ENCODE assay signal across 1 cellular context in genomic region chr3:135964160-135964955, GRCh38.
TF ChIP-seq lines count a peak whose summit lies in the region.

No MANE protein-coding gene starts in this region.

TF ChIP-seq in IMR-90, 13 proteins besides CTCF, POLR2A, EP300 and RAD21:
- TF ChIP-seq RFX5 (IDR thresholded peaks at IDR 0.05; ENCODE audit: low read depth, low read length) (no peak), CHD1 (IDR thresholded peaks at IDR 0.05; ENCODE audit: low read depth, low read length) (no peak), FOS (IDR thresholded peaks at IDR 0.05; ENCODE audit: low read depth, low read length) (no peak), SMC3 (IDR thresholded peaks at IDR 0.05; ENCODE audit: low read depth, low read length) (no peak), RCOR1 (IDR thresholded peaks at IDR 0.05; ENCODE audit: insufficient replicate concordance, low read length) (no peak), MAZ (IDR thresholded peaks at IDR 0.05; ENCODE audit: borderline replicate concordance, low read depth, low read length) (no peak), MXI1 (IDR thresholded peaks at IDR 0.05; ENCODE audit: borderline replicate concordance, low read depth, low read length) (no peak), BHLHE40 (IDR thresholded peaks at IDR 0.05; ENCODE audit: low read depth, low read length) (no peak), CEBPB (IDR thresholded peaks at IDR 0.05; ENCODE audit: low read depth, low read length) (no peak), NFE2L2 (IDR thresholded peaks at IDR 0.05; ENCODE audit: low read depth, low read length) (no peak), MAFK (IDR thresholded peaks at IDR 0.05; ENCODE audit: low read depth, low read length) (no peak)
- TF ChIP-seq, protein P1, sequence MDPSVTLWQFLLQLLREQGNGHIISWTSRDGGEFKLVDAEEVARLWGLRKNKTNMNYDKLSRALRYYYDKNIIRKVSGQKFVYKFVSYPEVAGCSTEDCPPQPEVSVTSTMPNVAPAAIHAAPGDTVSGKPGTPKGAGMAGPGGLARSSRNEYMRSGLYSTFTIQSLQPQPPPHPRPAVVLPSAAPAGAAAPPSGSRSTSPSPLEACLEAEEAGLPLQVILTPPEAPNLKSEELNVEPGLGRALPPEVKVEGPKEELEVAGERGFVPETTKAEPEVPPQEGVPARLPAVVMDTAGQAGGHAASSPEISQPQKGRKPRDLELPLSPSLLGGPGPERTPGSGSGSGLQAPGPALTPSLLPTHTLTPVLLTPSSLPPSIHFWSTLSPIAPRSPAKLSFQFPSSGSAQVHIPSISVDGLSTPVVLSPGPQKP (IDR thresholded peaks at IDR 0.05; ENCODE audit: borderline replicate concordance, low read depth, low read length), result no peak
- TF ChIP-seq, protein P2, sequence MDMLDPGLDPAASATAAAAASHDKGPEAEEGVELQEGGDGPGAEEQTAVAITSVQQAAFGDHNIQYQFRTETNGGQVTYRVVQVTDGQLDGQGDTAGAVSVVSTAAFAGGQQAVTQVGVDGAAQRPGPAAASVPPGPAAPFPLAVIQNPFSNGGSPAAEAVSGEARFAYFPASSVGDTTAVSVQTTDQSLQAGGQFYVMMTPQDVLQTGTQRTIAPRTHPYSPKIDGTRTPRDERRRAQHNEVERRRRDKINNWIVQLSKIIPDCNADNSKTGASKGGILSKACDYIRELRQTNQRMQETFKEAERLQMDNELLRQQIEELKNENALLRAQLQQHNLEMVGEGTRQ (IDR thresholded peaks at IDR 0.05; ENCODE audit: low read depth, low read length), result no peak
